In genomic region chr13:50715402-50716146, GRCh38 we compare ENCODE assay signal across 15 cellular contexts.
DNase-seq lines count a peak whose midpoint lies in the region; ATAC-seq and TF ChIP-seq lines count a peak whose summit lies in the region.
"Had no signal": no experiment of that assay in that cellular context is flagged by ENCODE, and none has a peak within 500 bp of the region (broad histone marks: within the 10 kb centered on the region; RNA-seq: fewer than 3 reads in every experiment).

No MANE protein-coding gene starts in this region.

- no peaks in the 10 kb centered on the region for H3K9me3 Mint-ChIP-seq in CD8-positive, alpha-beta T cell
- H3K9me3 Mint-ChIP-seq: activated CD4-positive, alpha-beta memory T cell treated with anti-CD3 and anti-CD28 coated beads for 36 hours; activated naive CD4-positive, alpha-beta T cell treated with anti-CD3 and anti-CD28 coated beads, Interleukin-2, amount 50 U/mL, for 24 hours had no signal

- H3K36me3 ChIP-seq in right lobe of liver (no peaks in the 10 kb centered on the region), testis (ENCODE audit: low read depth, missing control alignments) (no peaks in the 10 kb centered on the region)
- H3K36me3 ChIP-seq in CD8-positive, alpha-beta T cell (ENCODE audit: insufficient read depth, low read length) = no peaks in the 10 kb centered on the region

- WGBS in right lobe of liver (ENCODE audit: insufficient coverage, low coverage, low lambda C conversion rate, missing lambda C conversion rate) = 74% methylated on average over 9 of the region's 14 CpGs
- 64 to 71% methylated on average over 14 of the region's 14 CpGs for WGBS in testis, 2 donors

- H3K4me3 ChIP-seq in right lobe of liver (peak overlapping the region in 1 of 3 donors; percentile 19), testis (no peak overlapping the region)
- no peak overlapping the region for H3K4me3 ChIP-seq in CD8-positive, alpha-beta T cell (ENCODE audit: low read depth, low read length)

- CTCF ChIA-PET in CD8-positive, alpha-beta T cell (lab: Charles Lee) = interaction anchor here (1.5 kb wide), 1 partner anchor 12 kb away, joined by 3 read pairs; no protein-coding TSS in a partner anchor

- DNase-seq in NOMO-1 (lab: John Stamatoyannopoulos, UW; ENCODE audit: unreplicated experiment in 2 of 2) (peak; percentile 75 to 85), right lobe of liver (peak; percentile 59 to 74 (median 60)), testis (peak; percentile 44), DMS114 treated with DMSO at 0.1 percent for 48 hours (lab: John Stamatoyannopoulos, UW; ENCODE audit: unreplicated experiment) (no peak), NCI-H526 (lab: John Stamatoyannopoulos, UW) (no peak)
- no peak for DNase-seq in CD8-positive, alpha-beta T cell
- DNase-seq: activated CD4-positive, alpha-beta memory T cell treated with anti-CD3 and anti-CD28 coated beads for 36 hours; dermis blood vessel endothelial cell; NCI-H2081 treated with DMSO at 0.1 percent for 48 hours; stimulated activated CD4-positive, alpha-beta T cell treated with anti-CD3 and anti-CD28 coated beads, Interleukin-4, amount 100 ng/mL, for 4 hours; stimulated activated naive CD8-positive, alpha-beta T cell treated with anti-CD3 and anti-CD28 coated beads, Interleukin-15, Interleukin-2, amounts not matched to agents 100 U/mL and 50 U/mL, for 24 hours had no signal

- no peaks in the 10 kb centered on the region for H3K27me3 Mint-ChIP-seq in CD8-positive, alpha-beta T cell (ENCODE audit: low read depth)
- H3K27me3 Mint-ChIP-seq: activated CD4-positive, alpha-beta memory T cell treated with anti-CD3 and anti-CD28 coated beads for 36 hours had no signal

- H3K4me3 Mint-ChIP-seq in CD8-positive, alpha-beta T cell = no peak overlapping the region
- H3K4me3 Mint-ChIP-seq: activated CD4-positive, alpha-beta memory T cell treated with anti-CD3 and anti-CD28 coated beads for 36 hours; activated naive CD4-positive, alpha-beta T cell treated with anti-CD3 and anti-CD28 coated beads, Interleukin-2, amount 50 U/mL, for 24 hours had no signal

- H3K4me1 Mint-ChIP-seq in CD8-positive, alpha-beta T cell (ENCODE audit: low read depth) = peaks cover 29% of the 10 kb centered on the region

- H3K27ac ChIP-seq in cingulate gyrus (ENCODE audit: low read depth, low read length) = peak overlapping the region; percentile 4
- H3K27ac ChIP-seq in right lobe of liver = peak overlapping the region in 1 of 3 donors; percentile 52
- H3K27ac ChIP-seq in testis = no peak overlapping the region
- no peak overlapping the region for H3K27ac ChIP-seq in CD8-positive, alpha-beta T cell (ENCODE audit: low read depth, low read length)
- H3K27ac ChIP-seq: parathyroid adenoma had no signal

- no peaks in the 10 kb centered on the region for H3K27me3 ChIP-seq in right lobe of liver
- no peaks in the 10 kb centered on the region for H3K27me3 ChIP-seq in testis
- no peaks in the 10 kb centered on the region for H3K27me3 ChIP-seq in CD8-positive, alpha-beta T cell (ENCODE audit: insufficient read depth, low read length)

- TF ChIP-seq CTCF in right lobe of liver (IDR thresholded peaks at IDR 0.05) = no peak
- TF ChIP-seq CTCF in testis (IDR thresholded peaks at IDR 0.05) = no peak
- TF ChIP-seq CTCF in CD8-positive, alpha-beta T cell (IDR thresholded peaks at IDR 0.05) = no peak

- no peaks in the 10 kb centered on the region for H3K36me3 Mint-ChIP-seq in CD8-positive, alpha-beta T cell
- H3K36me3 Mint-ChIP-seq: activated CD4-positive, alpha-beta memory T cell treated with anti-CD3 and anti-CD28 coated beads for 36 hours; activated naive CD4-positive, alpha-beta T cell treated with anti-CD3 and anti-CD28 coated beads, Interleukin-2, amount 50 U/mL, for 24 hours had no signal

- H3K27ac Mint-ChIP-seq in CD8-positive, alpha-beta T cell = no peak overlapping the region
- H3K27ac Mint-ChIP-seq: activated CD4-positive, alpha-beta memory T cell treated with anti-CD3 and anti-CD28 coated beads for 36 hours; activated naive CD4-positive, alpha-beta T cell treated with anti-CD3 and anti-CD28 coated beads, Interleukin-2, amount 50 U/mL, for 24 hours had no signal

- ATAC-seq in right lobe of liver (peak; percentile 63 to 74 (median 68)), HG02623 (IDR thresholded peaks at IDR 0.05; ENCODE audit: unreplicated experiment) (no peak)
- ATAC-seq in CD8-positive, alpha-beta T cell = no peak
- ATAC-seq: stimulated activated naive CD8-positive, alpha-beta T cell treated with anti-CD3 and anti-CD28 coated beads, Interleukin-15, Interleukin-2, amounts not matched to agents 100 U/mL and 50 U/mL, for 24 hours had no signal

- POLR2A ChIA-PET in CD8-positive, alpha-beta T cell (lab: Charles Lee) = interaction anchor here (0.8 kb wide), 1 partner anchor 147 kb away, joined by 3 read pairs; no protein-coding TSS in a partner anchor

- H3K4me1 ChIP-seq in right lobe of liver (peaks cover 0 to 3% (median 0%) of the 10 kb centered on the region in 4 donors), testis (peaks cover 12% of the 10 kb centered on the region)
- H3K4me1 ChIP-seq in CD8-positive, alpha-beta T cell (ENCODE audit: insufficient read depth, low read length) = peaks cover 16% of the 10 kb centered on the region
- H3K4me1 ChIP-seq: parathyroid adenoma had no signal

- H3K9me3 ChIP-seq in right lobe of liver = no peaks in the 10 kb centered on the region
- no peaks in the 10 kb centered on the region for H3K9me3 ChIP-seq in testis
- H3K9me3 ChIP-seq in CD8-positive, alpha-beta T cell (ENCODE audit: low read length) = no peaks in the 10 kb centered on the region

- TF ChIP-seq POLR2A in right lobe of liver (IDR thresholded peaks at IDR 0.05) (peak; percentile 24), testis (IDR thresholded peaks at IDR 0.05) (no peak)

- intact Hi-C loops in right lobe of liver (cut with DNase I) = no loop called here
- intact Hi-C loops in testis (cut with DNase I; ENCODE audit: low total_unique reads) = no loop called here
- intact Hi-C loops in CD8-positive, alpha-beta T cell (cut with DNase I, micrococcal nuclease) = no loop called here

Comparison
In these comparisons a context has a peak if more than half of its experiments do, and no peak if none do; other contexts are left out.
1. DNase-seq: peak in NOMO-1 (2 of 2), right lobe of liver (3 of 3) and testis (single experiment); none in DMS114 treated with DMSO at 0.1 percent for 48 hours (single experiment), CD8-positive, alpha-beta T cell (0 of 7) and NCI-H526 (0 of 2).
2. ATAC-seq: peak in right lobe of liver (4 of 4); none in CD8-positive, alpha-beta T cell (single experiment) and HG02623 (single experiment).